Comparison of ENCODE assay signal across 8 cellular contexts in genomic region chr4:94452476-94453300, GRCh38. TPM values are rescaled to one million over a fixed set of nuclear protein-coding genes. Genes with fewer than 3 reads are reported as not detected.
DNase-seq lines count a peak whose midpoint lies in the region; ATAC-seq, FAIRE-seq and TF ChIP-seq lines count a peak whose summit lies in the region.

No MANE protein-coding gene starts in this region.

- H3K4me2 ChIP-seq in mammary epithelial cell (ENCODE audit: insufficient read depth, low read depth, low read length): peak overlapping the region; percentile 87

- in situ Hi-C loops in mammary epithelial cell (cut with MboI; ENCODE audit: low sequenced_read_pairs in 2 of 2): no loop called here

- CTCF ChIA-PET in mammary epithelial cell (lab: Charles Lee; ENCODE audit: low non-redundant PET): no interaction called here

- H3K27me3 ChIP-seq in HL-60 (ENCODE audit: insufficient read depth, poor library complexity, severe bottlenecking) (no peaks in the 10 kb centered on the region), mammary epithelial cell (ENCODE audit: insufficient read depth, low read length) (no peaks in the 10 kb centered on the region), iPS-20b (ENCODE audit: insufficient read depth, low read length) (peaks cover 14% of the 10 kb centered on the region)

- dilution Hi-C loops in mammary epithelial cell (cut with HindIII; ENCODE audit: low sequenced_read_pairs): loop anchor here (5.0 to 10.0 kb wide), 2 partner anchors 40 to 112 kb away; no protein-coding TSS in a partner anchor

- H3K4me3 ChIP-seq in HL-60 (replicated peaks; ENCODE audit: insufficient read depth, low read length) (peak overlapping the region; percentile 88), mammary epithelial cell (replicated peaks in 1 of 3; ENCODE audit: insufficient read depth in 1 of 3, low read depth in 2 of 3, low read length in 3 of 3) (peak overlapping the region; percentile 70 to 99 (median 74)), iPS-20b (ENCODE audit: low read length) (peak overlapping the region; percentile 100)

- H2AFZ ChIP-seq in mammary epithelial cell (ENCODE audit: low read depth, low read length): peak overlapping the region; percentile 89

- H3K9ac ChIP-seq in mammary epithelial cell (ENCODE audit: insufficient read depth, low read length) (peak overlapping the region; percentile 95), iPS-20b (ENCODE audit: low read depth, low read length) (peak overlapping the region; percentile 96)

- H3K27ac ChIP-seq in HL-60 (replicated peaks) (peak overlapping the region; percentile 67; the same call in 1 of the 2 replicates), mammary epithelial cell (ENCODE audit: insufficient read depth, low read depth, low read length) (peak overlapping the region; percentile 89), iPS-20b (ENCODE audit: low read length) (no peak overlapping the region)

- WGBS in mammary epithelial cell (ENCODE audit: low coverage, missing lambda C conversion rate): under 1% methylated on average over 25 of the region's 25 CpGs

- H3K36me3 ChIP-seq in mammary epithelial cell (ENCODE audit: insufficient read depth, low read length) (peaks cover 14% of the 10 kb centered on the region), iPS-20b (ENCODE audit: insufficient read depth, low read depth, low read length) (peaks cover 18% of the 10 kb centered on the region)

- H3K79me2 ChIP-seq in mammary epithelial cell (ENCODE audit: insufficient read depth, low read length): peaks cover 59% of the 10 kb centered on the region

- peaks cover 38% of the 10 kb centered on the region for H3K4me1 ChIP-seq in mammary epithelial cell (ENCODE audit: insufficient read depth, low read length)
- peaks cover 28% of the 10 kb centered on the region; the same call in 1 of the 2 replicates for H3K4me1 ChIP-seq in iPS-20b (ENCODE audit: insufficient read depth, low read length)

- FAIRE-seq in D721Med (lab: Jason Lieb, UNC): no peak

- TF ChIP-seq CTCF in AG09319 (IDR thresholded peaks at IDR 0.05; ENCODE audit: low read depth, low read length) (no peak), HL-60 (IDR thresholded peaks at IDR 0.05; ENCODE audit: insufficient read depth, low read length) (no peak), mammary epithelial cell (conservative IDR thresholded peaks at IDR 0.05 in 1 of 2, IDR thresholded peaks at IDR 0.05 in 1 of 2; ENCODE audit: extremely low read depth in 1 of 2, insufficient read depth in 1 of 2, low read depth in 1 of 2, low read length in 2 of 2) (no peak), D721Med (IDR thresholded peaks at IDR 0.05; ENCODE audit: insufficient read depth, missing control alignments) (no peak)

- peak; percentile 63 for DNase-seq in AG09319 (ENCODE audit: extremely low read depth, low read depth)
- peak in 1 of 2 experiments; percentile 24 for DNase-seq in HL-60 (ENCODE audit: low read depth in 1 of 2, low spot score in 1 of 2)
- DNase-seq in SW 1271 (lab: John Stamatoyannopoulos, UW): peak; percentile 2 to 67
- peak; percentile 83 for DNase-seq in mammary epithelial cell
- DNase-seq in sciatic nerve (ENCODE audit: low spot score): peak; percentile 89
- no peak for DNase-seq in D721Med (ENCODE audit: insufficient read length, low spot score)

- ATAC-seq in GM18519 (IDR thresholded peaks at IDR 0.05; ENCODE audit: low FRiP score, unreplicated experiment): peak; percentile 1
- peak; percentile 91 for ATAC-seq in sciatic nerve

- intact Hi-C loops in mammary epithelial cell (cut with micrococcal nuclease): loop anchor here (1.0 to 2.0 kb wide), 4 partner anchors 36 to 144 kb away; no protein-coding TSS in a partner anchor
- intact Hi-C loops in sciatic nerve (cut with DNase I): no loop called here

- H4K20me1 ChIP-seq in mammary epithelial cell (ENCODE audit: insufficient read depth, low read length): no peaks in the 10 kb centered on the region

- BruUV-seq in mammary epithelial cell (replicated peaks; lab: Mats Ljungman, UMichigan): TSS peak; percentile 30

- H3K9me3 ChIP-seq in mammary epithelial cell (replicated peaks; ENCODE audit: insufficient read depth, low read length) (no peaks in the 10 kb centered on the region), iPS-20b (ENCODE audit: insufficient read depth, low read depth, low read length) (no peaks in the 10 kb centered on the region)

RNA-seq across cellular contexts. Expression of gene PDLIM5, which starts 0.9 kb away (rescaled TPM):
- total RNA-seq in mammary epithelial cell (100 to 1,000 TPM; 199 to 225 TPM), sciatic nerve (211 TPM)
- polyA plus RNA-seq in mammary epithelial cell: 160 TPM
- 237 TPM for polyA minus RNA-seq in mammary epithelial cell
